In genomic region chr5:150626853-150627276, GRCh38 we compare ENCODE assay signal across 11 cellular contexts. TPM values are rescaled to one million over a fixed set of nuclear protein-coding genes. Genes with fewer than 3 reads are reported as not detected.
A peak's percentile ranks its signal among the peaks of the same experiment; 100 is the strongest.
DNase-seq lines count a peak whose midpoint lies in the region; ATAC-seq and TF ChIP-seq lines count a peak whose summit lies in the region.
"Had no signal": no experiment of that assay in that cellular context is flagged by ENCODE, and none has a peak within 500 bp of the region (broad histone marks: within the 10 kb centered on the region; RNA-seq: fewer than 3 reads in every experiment).

No MANE protein-coding gene starts in this region.

- BruUV-seq in Panc1 (replicated peaks; lab: Mats Ljungman, UMichigan) (no TSS peak), A673 (replicated peaks; lab: Mats Ljungman, UMichigan) (no TSS peak)

- POLR2A ChIA-PET in Panc1 (lab: Charles Lee) (no interaction called here), A673 (lab: Charles Lee; ENCODE audit: low non-redundant PET) (no interaction called here)

- H3K4me1 ChIP-seq in Panc1 (ENCODE audit: control insufficient read depth, insufficient read depth, low read length): peaks cover 80% of the 10 kb centered on the region
- peaks cover 64 to 81% (median 79%) of the 10 kb centered on the region in 4 donors for H3K4me1 ChIP-seq in esophagus muscularis mucosa
- H3K4me1 ChIP-seq in mucosa of stomach (ENCODE audit: control insufficient read depth, insufficient read depth, low read length): peaks cover 66% of the 10 kb centered on the region
- H3K4me1 ChIP-seq in tibial nerve: peaks cover 0 to 92% (median 56%) of the 10 kb centered on the region in 4 donors
- peaks cover 46% of the 10 kb centered on the region for H3K4me1 ChIP-seq in A673 (ENCODE audit: insufficient read depth, low read length, poor library complexity, severe bottlenecking)

- no peaks in the 10 kb centered on the region for H3K27me3 ChIP-seq in Panc1 (ENCODE audit: control insufficient read depth, insufficient read depth, low read length)
- no peaks in the 10 kb centered on the region for H3K27me3 ChIP-seq in esophagus muscularis mucosa
- H3K27me3 ChIP-seq in mucosa of stomach (ENCODE audit: control insufficient read depth, insufficient read depth, low read length): peaks cover 6% of the 10 kb centered on the region
- no peaks in the 10 kb centered on the region for H3K27me3 ChIP-seq in tibial nerve
- H3K27me3 ChIP-seq in A673 (replicated peaks; ENCODE audit: insufficient read depth, low read depth, low read length, poor library complexity): no peaks in the 10 kb centered on the region

- intact Hi-C loops in Panc1 (cut with micrococcal nuclease; ENCODE audit: unreplicated experiment): no loop called here
- intact Hi-C loops in esophagus muscularis mucosa (cut with DNase I): no loop called here
- intact Hi-C loops in A673 (cut with micrococcal nuclease; ENCODE audit: unreplicated experiment): no loop called here

- in situ Hi-C loops in Panc1 (cut with HindIII; ENCODE audit: low pct_unique_long_range_greater_than_20kb, low sequenced_read_pairs): no loop called here

- no peak for DNase-seq in Panc1 (ENCODE audit: low read depth, low spot score)
- DNase-seq in esophagus muscularis mucosa (ENCODE audit: extremely low spot score): no peak
- DNase-seq in tibial nerve (ENCODE audit: low spot score in 2 of 2): no peak
- no peak for DNase-seq in A673 (ENCODE audit: low spot score)
- DNase-seq in cerebellar cortex (ENCODE audit: low spot score): no peak
- no peak for DNase-seq in MV-4-11 (lab: John Stamatoyannopoulos, UW)
- DNase-seq: HCEC 1CT, NCI-H1436, retina had no signal

- H3K36me3 ChIP-seq in Panc1 (ENCODE audit: control insufficient read depth, insufficient read depth, low read length): no peaks in the 10 kb centered on the region; the same call in 1 of the 2 replicates
- H3K36me3 ChIP-seq in esophagus muscularis mucosa: peaks cover 0 to 16% (median 0%) of the 10 kb centered on the region in 4 donors
- no peaks in the 10 kb centered on the region for H3K36me3 ChIP-seq in mucosa of stomach (ENCODE audit: control insufficient read depth, insufficient read depth, low read length)
- no peaks in the 10 kb centered on the region for H3K36me3 ChIP-seq in tibial nerve
- no peaks in the 10 kb centered on the region for H3K36me3 ChIP-seq in A673 (ENCODE audit: insufficient read depth, low read length, poor library complexity, severe bottlenecking)

- ATAC-seq in Panc1: no peak
- ATAC-seq in HG02884 (IDR thresholded peaks at IDR 0.05; ENCODE audit: unreplicated experiment): no peak

- no peaks in the 10 kb centered on the region for H3K9me3 ChIP-seq in Panc1 (ENCODE audit: control insufficient read depth, insufficient read depth, low read depth, low read length)
- no peaks in the 10 kb centered on the region for H3K9me3 ChIP-seq in esophagus muscularis mucosa
- no peaks in the 10 kb centered on the region for H3K9me3 ChIP-seq in mucosa of stomach (ENCODE audit: control insufficient read depth, low read length)
- H3K9me3 ChIP-seq in tibial nerve: no peaks in the 10 kb centered on the region
- H3K9me3 ChIP-seq in A673 (ENCODE audit: low read depth, low read length, poor library complexity, severe bottlenecking): no peaks in the 10 kb centered on the region

- H3K9ac ChIP-seq in mucosa of stomach (ENCODE audit: low read length): peak overlapping the region; percentile 92

- CTCF ChIA-PET in Panc1 (lab: Charles Lee) (no interaction called here), A673 (lab: Charles Lee) (no interaction called here)

- 47% methylated on average over 4 of the region's 5 CpGs for WGBS in esophagus muscularis mucosa
- WGBS in tibial nerve, 2 donors: 40 to 41% methylated on average over 5 of the region's 5 CpGs

- TF ChIP-seq CTCF in Panc1 (IDR thresholded peaks at IDR 0.05) (no peak), esophagus muscularis mucosa (IDR thresholded peaks at IDR 0.05) (no peak), tibial nerve (IDR thresholded peaks at IDR 0.05) (no peak), A673 (conservative IDR thresholded peaks at IDR 0.05; ENCODE audit: low read depth, low read length) (no peak)

- TF ChIP-seq POLR2A in esophagus muscularis mucosa (IDR thresholded peaks at IDR 0.05; ENCODE audit: low read depth): no peak
- no peak for TF ChIP-seq POLR2A in tibial nerve (IDR thresholded peaks at IDR 0.05)

- H3K4me3 ChIP-seq in Panc1 (ENCODE audit: low read depth in 2 of 2, low read length in 2 of 2) (no peak overlapping the region), esophagus muscularis mucosa (peak overlapping the region; percentile 63 to 93 (median 77)), mucosa of stomach (ENCODE audit: low read length) (peak overlapping the region; percentile 21), tibial nerve (peak overlapping the region; percentile 9 to 91 (median 87)), A673 (ENCODE audit: low read depth, low read length, poor library complexity, severe bottlenecking) (no peak overlapping the region)

- TF ChIP-seq EP300 in esophagus muscularis mucosa (IDR thresholded peaks at IDR 0.05) (no peak), tibial nerve (IDR thresholded peaks at IDR 0.05) (no peak)

- H3K27ac ChIP-seq in Panc1 (ENCODE audit: low read length) (peak overlapping the region; percentile 82), esophagus muscularis mucosa (replicated peaks in 1 of 4) (peak overlapping the region; percentile 84 to 94 (median 86)), tibial nerve (peak overlapping the region; percentile 89 to 98 (median 92)), A673 (ENCODE audit: low read depth, low read length, poor library complexity, severe bottlenecking) (no peak overlapping the region)

RNA-seq across cellular contexts. Expression of gene SYNPO, which starts 13.6 kb away (rescaled TPM):
- total RNA-seq in Panc1 (2021; ENCODE audit: unreplicated experiment) (82.8 TPM), esophagus muscularis mucosa (10 to 100 TPM; 20.4 to 54.0 (median 39.3) TPM), tibial nerve (10 to 100 TPM; 58.4 to 71.5 (median 63.5) TPM), A673 (2021) (7.6 and 10.0 TPM in 2 replicates)
- polyA plus RNA-seq in Panc1 (2012; ENCODE audit: insufficient read length): 66.3 TPM

RNA-seq across cellular contexts. Expression of gene MYOZ3, which starts 34.2 kb away (rescaled TPM):
- total RNA-seq in Panc1 (2021; ENCODE audit: unreplicated experiment): 1.7 TPM
- 1.9 TPM for polyA plus RNA-seq in Panc1 (2012; ENCODE audit: insufficient read length)
- 1 to 10 TPM in 1 of 4 donors, under 1 TPM in 2, not detected in 1; 0.17 to 1.2 (median 0.46) TPM for total RNA-seq in esophagus muscularis mucosa
- 1 to 10 TPM in 3 of 4 donors, under 1 TPM in 1; 0.30 to 9.0 (median 4.6) TPM for total RNA-seq in tibial nerve
- 2.4 and 2.7 TPM in 2 replicates for total RNA-seq in A673 (2021)

Comparison
In these comparisons a context has a peak if more than half of its experiments do, and no peak if none do; other contexts are left out.
1. H3K4me3 ChIP-seq: peak in esophagus muscularis mucosa (4 of 4), mucosa of stomach (single experiment) and tibial nerve (4 of 4); none in Panc1 (0 of 2) and A673 (single experiment).